Comparison of ENCODE assay signal across 1 cellular context in genomic region chr9:133973791-133974630, GRCh38.
A peak's percentile ranks its signal among the peaks of the same experiment; 100 is the strongest.
TF ChIP-seq lines count a peak whose summit lies in the region.

No MANE protein-coding gene starts in this region.

TF ChIP-seq in HepG2, 621 proteins besides CTCF, POLR2A, EP300 and RAD21 (continued from another document and continues in another):
- TF ChIP-seq REXO4 (CRISPR knock-in tag; IDR thresholded peaks at IDR 0.05; ENCODE audit: borderline replicate concordance) = no peak
- no peak for TF ChIP-seq ZKSCAN8 (CRISPR knock-in tag; IDR thresholded peaks at IDR 0.05; ENCODE audit: borderline replicate concordance)
- TF ChIP-seq SIX1 (CRISPR knock-in tag; IDR thresholded peaks at IDR 0.05; ENCODE audit: borderline replicate concordance) = no peak
- 0 out of 2 replicates have a peak, but pooled peaks have one; percentile 28 for TF ChIP-seq ZBTB7B (CRISPR knock-in tag; IDR thresholded peaks at IDR 0.05)
- no peak for TF ChIP-seq HDAC6 (IDR thresholded peaks at IDR 0.05; ENCODE audit: low read depth, low read length)
- no peak for TF ChIP-seq USF2 (IDR thresholded peaks at IDR 0.05; ENCODE audit: low read depth, low read length)
- no peak for TF ChIP-seq USF2 (CRISPR knock-in tag; IDR thresholded peaks at IDR 0.05; ENCODE audit: borderline replicate concordance)
- no peak for TF ChIP-seq MLX (CRISPR knock-in tag; IDR thresholded peaks at IDR 0.05)
- no peak for TF ChIP-seq ZNF329 (CRISPR knock-in tag; IDR thresholded peaks at IDR 0.05; ENCODE audit: low read depth)
- TF ChIP-seq SAFB2 (CRISPR knock-in tag; IDR thresholded peaks at IDR 0.05; ENCODE audit: borderline replicate concordance, low read depth) = no peak
- TF ChIP-seq SPEN (CRISPR knock-in tag; IDR thresholded peaks at IDR 0.05; ENCODE audit: low read depth) = 0 out of 2 replicates have a peak, but pooled peaks have one; percentile 48
- no peak for TF ChIP-seq ZNF34 (CRISPR knock-in tag; IDR thresholded peaks at IDR 0.05; ENCODE audit: borderline replicate concordance)
- TF ChIP-seq ZFP36L1 (CRISPR knock-in tag; IDR thresholded peaks at IDR 0.05) = no peak
- TF ChIP-seq HNRNPUL1 (IDR thresholded peaks at IDR 0.05; ENCODE audit: low read depth, low read length) = no peak
- TF ChIP-seq NR2F6 (IDR thresholded peaks at IDR 0.05) = peak; percentile 77
- TF ChIP-seq NR2F6 (CRISPR knock-in tag; IDR thresholded peaks at IDR 0.05) = peak; percentile 93
- TF ChIP-seq TGIF2 (CRISPR knock-in tag; IDR thresholded peaks at IDR 0.05) = no peak
- no peak for TF ChIP-seq ZNF382 (CRISPR knock-in tag; IDR thresholded peaks at IDR 0.05; ENCODE audit: borderline replicate concordance)
- TF ChIP-seq, protein P1, sequence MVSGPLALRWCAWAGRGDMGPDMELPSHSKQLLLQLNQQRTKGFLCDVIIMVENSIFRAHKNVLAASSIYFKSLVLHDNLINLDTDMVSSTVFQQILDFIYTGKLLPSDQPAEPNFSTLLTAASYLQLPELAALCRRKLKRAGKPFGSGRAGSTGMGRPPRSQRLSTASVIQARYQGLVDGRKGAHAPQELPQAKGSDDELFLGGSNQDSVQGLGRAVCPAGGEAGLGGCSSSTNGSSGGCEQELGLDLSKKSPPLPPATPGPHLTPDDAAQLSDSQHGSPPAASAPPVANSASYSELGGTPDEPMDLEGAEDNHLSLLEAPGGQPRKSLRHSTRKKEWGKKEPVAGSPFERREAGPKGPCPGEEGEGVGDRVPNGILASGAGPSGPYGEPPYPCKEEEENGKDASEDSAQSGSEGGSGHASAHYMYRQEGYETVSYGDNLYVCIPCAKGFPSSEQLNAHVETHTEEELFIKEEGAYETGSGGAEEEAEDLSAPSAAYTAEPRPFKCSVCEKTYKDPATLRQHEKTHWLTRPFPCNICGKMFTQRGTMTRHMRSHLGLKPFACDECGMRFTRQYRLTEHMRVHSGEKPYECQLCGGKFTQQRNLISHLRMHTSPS (CRISPR knock-in tag; IDR thresholded peaks at IDR 0.05; ENCODE audit: low read depth) = 0 out of 2 replicates have a peak, but pooled peaks have one; percentile 47
- TF ChIP-seq ZBTB44 (CRISPR knock-in tag; IDR thresholded peaks at IDR 0.05) = no peak
- no peak for TF ChIP-seq KDM5B (CRISPR knock-in tag; IDR thresholded peaks at IDR 0.05; ENCODE audit: borderline replicate concordance)
- no peak for TF ChIP-seq CREM (IDR thresholded peaks at IDR 0.05)
- no peak for TF ChIP-seq CREM (CRISPR knock-in tag; IDR thresholded peaks at IDR 0.05)
- TF ChIP-seq IRX3 (CRISPR knock-in tag; IDR thresholded peaks at IDR 0.05; ENCODE audit: borderline replicate concordance, low read depth) = no peak
- TF ChIP-seq ZNF570 (CRISPR knock-in tag; IDR thresholded peaks at IDR 0.05; ENCODE audit: borderline replicate concordance) = no peak
- TF ChIP-seq FOXP4 (CRISPR knock-in tag; IDR thresholded peaks at IDR 0.05) = no peak
- TF ChIP-seq, protein P2, sequence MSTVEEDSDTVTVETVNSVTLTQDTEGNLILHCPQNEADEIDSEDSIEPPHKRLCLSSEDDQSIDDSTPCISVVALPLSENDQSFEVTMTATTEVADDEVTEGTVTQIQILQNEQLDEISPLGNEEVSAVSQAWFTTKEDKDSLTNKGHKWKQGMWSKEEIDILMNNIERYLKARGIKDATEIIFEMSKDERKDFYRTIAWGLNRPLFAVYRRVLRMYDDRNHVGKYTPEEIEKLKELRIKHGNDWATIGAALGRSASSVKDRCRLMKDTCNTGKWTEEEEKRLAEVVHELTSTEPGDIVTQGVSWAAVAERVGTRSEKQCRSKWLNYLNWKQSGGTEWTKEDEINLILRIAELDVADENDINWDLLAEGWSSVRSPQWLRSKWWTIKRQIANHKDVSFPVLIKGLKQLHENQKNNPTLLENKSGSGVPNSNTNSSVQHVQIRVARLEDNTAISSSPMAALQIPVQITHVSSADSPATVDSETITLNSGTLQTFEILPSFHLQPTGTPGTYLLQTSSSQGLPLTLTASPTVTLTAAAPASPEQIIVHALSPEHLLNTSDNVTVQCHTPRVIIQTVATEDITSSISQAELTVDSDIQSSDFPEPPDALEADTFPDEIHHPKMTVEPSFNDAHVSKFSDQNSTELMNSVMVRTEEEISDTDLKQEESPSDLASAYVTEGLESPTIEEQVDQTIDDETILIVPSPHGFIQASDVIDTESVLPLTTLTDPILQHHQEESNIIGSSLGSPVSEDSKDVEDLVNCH (CRISPR knock-in tag; IDR thresholded peaks at IDR 0.05) = no peak
- TF ChIP-seq GATA4 (IDR thresholded peaks at IDR 0.05; ENCODE audit: borderline replicate concordance, low read depth) = no peak
- no peak for TF ChIP-seq ZNF75D (CRISPR knock-in tag; IDR thresholded peaks at IDR 0.05; ENCODE audit: borderline replicate concordance)
- no peak for TF ChIP-seq AGO2 (optimal IDR thresholded peaks at IDR 0.05; ENCODE audit: low read depth, low read length)
- no peak for TF ChIP-seq ZNF354B (CRISPR knock-in tag; IDR thresholded peaks at IDR 0.05)
- no peak for TF ChIP-seq NFAT5 (CRISPR knock-in tag; IDR thresholded peaks at IDR 0.05)
- TF ChIP-seq ZFX (CRISPR knock-in tag; IDR thresholded peaks at IDR 0.05; ENCODE audit: low read depth) = peak; percentile 67
- TF ChIP-seq ESRRA (CRISPR knock-in tag; IDR thresholded peaks at IDR 0.05; ENCODE audit: low read depth) = peak; percentile 48; the same call in 1 of the 2 replicates
- TF ChIP-seq HNRNPLL (IDR thresholded peaks at IDR 0.05; ENCODE audit: low read depth, low read length, poor library complexity, severe bottlenecking) = no peak
- TF ChIP-seq, protein P3, sequence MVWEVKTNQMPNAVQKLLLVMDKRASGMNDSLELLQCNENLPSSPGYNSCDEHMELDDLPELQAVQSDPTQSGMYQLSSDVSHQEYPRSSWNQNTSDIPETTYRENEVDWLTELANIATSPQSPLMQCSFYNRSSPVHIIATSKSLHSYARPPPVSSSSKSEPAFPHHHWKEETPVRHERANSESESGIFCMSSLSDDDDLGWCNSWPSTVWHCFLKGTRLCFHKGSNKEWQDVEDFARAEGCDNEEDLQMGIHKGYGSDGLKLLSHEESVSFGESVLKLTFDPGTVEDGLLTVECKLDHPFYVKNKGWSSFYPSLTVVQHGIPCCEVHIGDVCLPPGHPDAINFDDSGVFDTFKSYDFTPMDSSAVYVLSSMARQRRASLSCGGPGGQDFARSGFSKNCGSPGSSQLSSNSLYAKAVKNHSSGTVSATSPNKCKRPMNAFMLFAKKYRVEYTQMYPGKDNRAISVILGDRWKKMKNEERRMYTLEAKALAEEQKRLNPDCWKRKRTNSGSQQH (CRISPR knock-in tag; IDR thresholded peaks at IDR 0.05; ENCODE audit: low read depth) = 0 out of 2 replicates have a peak, but pooled peaks have one; percentile 44
- TF ChIP-seq FOXJ3 (CRISPR knock-in tag; IDR thresholded peaks at IDR 0.05; ENCODE audit: borderline replicate concordance) = no peak
